In genomic region chr16:68086336-68086821, GRCh38 we compare ENCODE assay signal across 8 cellular contexts. TPM values are rescaled to one million over a fixed set of nuclear protein-coding genes. Genes with fewer than 3 reads are reported as not detected.
DNase-seq lines count a peak whose midpoint lies in the region; ATAC-seq lines count a peak whose summit lies in the region.

No MANE protein-coding gene starts in this region.

- H3K27ac Mint-ChIP-seq in immature natural killer cell, result peak overlapping the region; percentile 69 to 93 (median 90)
- H3K27ac Mint-ChIP-seq in stimulated activated naive CD8-positive, alpha-beta T cell treated with anti-CD3 and anti-CD28 coated beads, Interleukin-15, amount 100 ng/mL, for 72 hours, result peak overlapping the region; percentile 3 to 66

- H3K27me3 Mint-ChIP-seq in immature natural killer cell (ENCODE audit: low read depth in 3 of 3), result peaks cover 0 to 16% (median 3%) of the 10 kb centered on the region in 3 donors
- no peaks in the 10 kb centered on the region for H3K27me3 Mint-ChIP-seq in stimulated activated naive CD8-positive, alpha-beta T cell treated with anti-CD3 and anti-CD28 coated beads, Interleukin-15, amount 100 ng/mL, for 72 hours

- no peak for ATAC-seq in stimulated activated naive CD8-positive, alpha-beta T cell treated with anti-CD3 and anti-CD28 coated beads, Interleukin-15, amount 100 ng/mL, for 72 hours
- no peak for ATAC-seq in HG03520 (IDR thresholded peaks at IDR 0.05; ENCODE audit: unreplicated experiment)

- peak overlapping the region; percentile 69 for H3K4me3 ChIP-seq in MG63

- no peaks in the 10 kb centered on the region for H3K9me3 ChIP-seq in MG63

- H3K4me3 Mint-ChIP-seq in immature natural killer cell, result peak overlapping the region; percentile 90 to 100 (median 93)
- H3K4me3 Mint-ChIP-seq in stimulated activated naive CD8-positive, alpha-beta T cell treated with anti-CD3 and anti-CD28 coated beads, Interleukin-15, amount 100 ng/mL, for 72 hours, result peak overlapping the region; percentile 82 to 89

- peaks cover 0 to 2% (median 0%) of the 10 kb centered on the region in 6 donors for H3K9me3 Mint-ChIP-seq in immature natural killer cell
- H3K9me3 Mint-ChIP-seq in stimulated activated naive CD8-positive, alpha-beta T cell treated with anti-CD3 and anti-CD28 coated beads, Interleukin-15, amount 100 ng/mL, for 72 hours, result no peaks in the 10 kb centered on the region

- peaks cover 73 to 85% of the 10 kb centered on the region in 2 donors for H3K4me1 Mint-ChIP-seq in immature natural killer cell
- peaks cover 62% of the 10 kb centered on the region for H3K4me1 Mint-ChIP-seq in stimulated activated naive CD8-positive, alpha-beta T cell treated with anti-CD3 and anti-CD28 coated beads, Interleukin-15, amount 100 ng/mL, for 72 hours

- DNase-seq in DMS153 treated with DMSO at 0.1 percent for 48 hours (lab: John Stamatoyannopoulos, UW; ENCODE audit: unreplicated experiment) (peak; percentile 34), DMS153 (lab: John Stamatoyannopoulos, UW) (no peak), MG63 (no peak), amniotic epithelial cell (ENCODE audit: low read depth) (peak; percentile 29), immature natural killer cell (no peak)
- no peak for DNase-seq in stimulated activated naive CD8-positive, alpha-beta T cell treated with anti-CD3 and anti-CD28 coated beads, Interleukin-15, amount 100 ng/mL, for 72 hours
- DNase-seq in stimulated activated CD4-positive, alpha-beta T cell treated with anti-CD3 and anti-CD28 coated beads, Interleukin-15, amount 100 ng/mL, for 24 hours, result no peak

- H3K36me3 ChIP-seq in MG63, result no peaks in the 10 kb centered on the region

- H3K27me3 ChIP-seq in MG63, result no peaks in the 10 kb centered on the region

- no peaks in the 10 kb centered on the region for H3K36me3 Mint-ChIP-seq in immature natural killer cell

RNA-seq across cellular contexts. Expression of gene NFATC3, which starts 1.2 kb away (rescaled TPM):
- total RNA-seq in MG63 (2014; rRNA removed; shearing (Covaris generic); ENCODE audit: low replicate concordance), result 4.5 and 4.6 TPM in 2 replicates
- 100 to 1,000 TPM in 2 of 3 donors, 10 to 100 TPM in 1; 66.5 to 160 (median 119) TPM for polyA plus RNA-seq in immature natural killer cell

Comparison
In these comparisons a context has a peak if more than half of its experiments do, and no peak if none do; other contexts are left out.
1. DNase-seq: peak in DMS153 treated with DMSO at 0.1 percent for 48 hours (single experiment) and amniotic epithelial cell (single experiment); none in DMS153 (single experiment), MG63 (single experiment), immature natural killer cell (0 of 3), stimulated activated naive CD8-positive, alpha-beta T cell treated with anti-CD3 and anti-CD28 coated beads, Interleukin-15, amount 100 ng/mL, for 72 hours (0 of 2) and stimulated activated CD4-positive, alpha-beta T cell treated with anti-CD3 and anti-CD28 coated beads, Interleukin-15, amount 100 ng/mL, for 24 hours (single experiment).